In genomic region chr1:28056129-28056925, GRCh38 we compare ENCODE assay signal across 9 cellular contexts. TPM values are rescaled to one million over a fixed set of nuclear protein-coding genes. Genes with fewer than 3 reads are reported as not detected.
DNase-seq lines count a peak whose midpoint lies in the region; ATAC-seq lines count a peak whose summit lies in the region.
"Had no signal": no experiment of that assay in that cellular context is flagged by ENCODE, and none has a peak within 500 bp of the region (broad histone marks: within the 10 kb centered on the region; RNA-seq: fewer than 3 reads in every experiment).

No MANE protein-coding gene starts in this region.

- H3K27ac Mint-ChIP-seq in activated T-helper 17 cell treated with anti-CD3 and anti-CD28 coated beads, Interleukin-2, amount 50 U/mL, for 72 hours: peak overlapping the region; percentile 69

- DNase-seq in NK-92 (lab: John Stamatoyannopoulos, UW; ENCODE audit: unreplicated experiment) (peak; percentile 15), HT-29 (ENCODE audit: low spot score) (no peak)
- DNase-seq in stimulated activated CD4-positive, alpha-beta T cell treated with anti-CD3 and anti-CD28 coated beads, Interleukin-1b, Interleukin-23, amount 100 ng/mL, for 48 hours: peak; percentile 78
- DNase-seq: IMR-90 had no signal

- H3K27me3 Mint-ChIP-seq in activated T-helper 17 cell treated with anti-CD3 and anti-CD28 coated beads, Interleukin-2, amount 50 U/mL, for 72 hours: no peaks in the 10 kb centered on the region

- peaks cover 28% of the 10 kb centered on the region for H3K4me1 Mint-ChIP-seq in activated T-helper 17 cell treated with anti-CD3 and anti-CD28 coated beads, Interleukin-2, amount 50 U/mL, for 72 hours

- ATAC-seq in GM21825 (IDR thresholded peaks at IDR 0.05; ENCODE audit: unreplicated experiment) (peak; percentile 84), HG02973 (IDR thresholded peaks at IDR 0.05; ENCODE audit: unreplicated experiment) (no peak), HG02938 (IDR thresholded peaks at IDR 0.05; ENCODE audit: unreplicated experiment) (no peak), HG02852 (IDR thresholded peaks at IDR 0.05; ENCODE audit: unreplicated experiment) (no peak)
- ATAC-seq in activated T-helper 17 cell treated with anti-CD3 and anti-CD28 coated beads, Interleukin-2, amount 50 U/mL, for 72 hours (replicated peaks): peak; percentile 91

- H3K9me3 Mint-ChIP-seq in activated T-helper 17 cell treated with anti-CD3 and anti-CD28 coated beads, Interleukin-2, amount 50 U/mL, for 72 hours: no peaks in the 10 kb centered on the region

- H3K4me3 Mint-ChIP-seq in activated T-helper 17 cell treated with anti-CD3 and anti-CD28 coated beads, Interleukin-2, amount 50 U/mL, for 72 hours: peak overlapping the region; percentile 53

- peaks cover 42% of the 10 kb centered on the region for H3K36me3 Mint-ChIP-seq in activated T-helper 17 cell treated with anti-CD3 and anti-CD28 coated beads, Interleukin-2, amount 50 U/mL, for 72 hours (ENCODE audit: low read depth)

RNA-seq across cellular contexts. Expression of gene EYA3, which starts 32.1 kb away (rescaled TPM):
- 10 to 100 TPM; 33.7 to 40.8 TPM for total RNA-seq in activated T-helper 17 cell treated with anti-CD3 and anti-CD28 coated beads, Interleukin-2, amount 50 U/mL, for 72 hours
- 4.4 and 6.7 TPM in 2 replicates for total RNA-seq in HT-29 (2014; rRNA removed; shearing (Covaris generic))

Comparison
In these comparisons a context has a peak if more than half of its experiments do, and no peak if none do; other contexts are left out.
1. ATAC-seq: peak in GM21825 (single experiment) and activated T-helper 17 cell treated with anti-CD3 and anti-CD28 coated beads, Interleukin-2, amount 50 U/mL, for 72 hours (single experiment); none in HG02973 (single experiment), HG02938 (single experiment) and HG02852 (single experiment).